8 cellular contexts compared by ENCODE assay signal in genomic region chr3:170869645-170870593, GRCh38. TPM values are rescaled to one million over a fixed set of nuclear protein-coding genes. Genes with fewer than 3 reads are reported as not detected.
A peak's percentile ranks its signal among the peaks of the same experiment; 100 is the strongest.
DNase-seq lines count a peak whose midpoint lies in the region; ATAC-seq and TF ChIP-seq lines count a peak whose summit lies in the region.

TSS of gene RPL22L1 (minus strand) at chr3:170870195. CDS start at chr3:170870167, 28 bp downstream.

- peak within 1 kb of the TSS; percentile 87 for H3K4me3 Mint-ChIP-seq in activated CD8-positive, alpha-beta T cell treated with anti-CD3 and anti-CD28 coated beads for 36 hours

- H3K27me3 Mint-ChIP-seq in activated CD8-positive, alpha-beta T cell treated with anti-CD3 and anti-CD28 coated beads for 36 hours, result no peaks in the 10 kb centered on the region

- H3K27ac Mint-ChIP-seq in activated CD8-positive, alpha-beta T cell treated with anti-CD3 and anti-CD28 coated beads for 36 hours, result peak within 1 kb of the TSS; percentile 95

- H3K36me3 ChIP-seq in BE2C, result peaks cover 41% of the 10 kb centered on the region

- ATAC-seq in GM19463 (IDR thresholded peaks at IDR 0.05; ENCODE audit: unreplicated experiment), result peak; percentile 98
- ATAC-seq in activated CD8-positive, alpha-beta T cell treated with anti-CD3 and anti-CD28 coated beads for 36 hours, result peak; percentile 94

- no peaks in the 10 kb centered on the region for H3K9me3 ChIP-seq in BE2C

- H3K27me3 ChIP-seq in BE2C, result no peaks in the 10 kb centered on the region

- TF ChIP-seq CTCF in BE2C (IDR thresholded peaks at IDR 0.05; ENCODE audit: low read depth, low read length), result peak; percentile 7
- no peak for TF ChIP-seq CTCF in activated CD8-positive, alpha-beta T cell treated with anti-CD3 and anti-CD28 coated beads for 36 hours (IDR thresholded peaks at IDR 0.05)

- peak within 1 kb of the TSS; percentile 94 for H3K4me3 ChIP-seq in BE2C (ENCODE audit: low read depth, low read length)

- peaks cover 41% of the 10 kb centered on the region for H3K36me3 Mint-ChIP-seq in activated CD8-positive, alpha-beta T cell treated with anti-CD3 and anti-CD28 coated beads for 36 hours (ENCODE audit: low read depth)

- CTCF ChIA-PET in activated CD8-positive, alpha-beta T cell treated with anti-CD3 and anti-CD28 coated beads for 36 hours (lab: Charles Lee), result interaction anchor here (0.8 kb wide), 2 partner anchors 39 to 58 kb away, joined by 3 to 5 read pairs; partner anchors contain the start of gene EIF5A2

- POLR2A ChIA-PET in activated CD8-positive, alpha-beta T cell treated with anti-CD3 and anti-CD28 coated beads for 36 hours (lab: Charles Lee), result interaction anchor here (0.6 to 2.6 kb wide), 14 partner anchors 11 to 904 kb away, joined by 3 to 26 read pairs (median 4); partner anchors contain the start of genes EIF5A2, SEC62 and SKIL

- intact Hi-C loops in activated CD8-positive, alpha-beta T cell treated with anti-CD3 and anti-CD28 coated beads for 36 hours (cut with micrococcal nuclease), result loop anchor here (5.0 kb wide), 1 partner anchor 37 kb away; the partner anchor contains the start of gene EIF5A2

- no peaks in the 10 kb centered on the region for H3K4me1 ChIP-seq in BE2C

- peaks cover 19% of the 10 kb centered on the region for H3K4me1 Mint-ChIP-seq in activated CD8-positive, alpha-beta T cell treated with anti-CD3 and anti-CD28 coated beads for 36 hours (ENCODE audit: low read depth)

- in situ Hi-C loops in endometrial microvascular endothelial cells (cut with HindIII; ENCODE audit: inconsistent ontology term, low pct_unique_long_range_greater_than_20kb, low sequenced_read_pairs), result no loop called here

- peaks cover 4% of the 10 kb centered on the region for H3K9me3 Mint-ChIP-seq in activated CD8-positive, alpha-beta T cell treated with anti-CD3 and anti-CD28 coated beads for 36 hours

- DNase-seq in BE2C, result peak; percentile 96
- peak; percentile 93 for DNase-seq in HS-27A (ENCODE audit: low read depth)
- peak; percentile 96 for DNase-seq in activated CD8-positive, alpha-beta T cell treated with anti-CD3 and anti-CD28 coated beads for 36 hours
- peak; percentile 92 for DNase-seq in middle frontal gyrus (ENCODE audit: extremely low spot score, low spot score)
- peak; percentile 81 to 87 for DNase-seq in stimulated activated CD8-positive, alpha-beta memory T cell treated with anti-CD3 and anti-CD28 coated beads, Interleukin-4, amount 100 ng/mL, for 1 hour (ENCODE audit: low read depth in 2 of 2, low spot score in 1 of 2)
- no peak for DNase-seq in SIG-M5 treated with dmso at 0.1 percent for 504 hours (lab: John Stamatoyannopoulos, UW; ENCODE audit: unreplicated experiment)

RNA-seq across cellular contexts. Expression of gene RPL22L1, which starts in this region (rescaled TPM):
- 35.3 TPM for polyA plus RNA-seq in BE2C (2012; ENCODE audit: insufficient read depth, insufficient read length, low read depth)
- total RNA-seq in activated CD8-positive, alpha-beta T cell treated with anti-CD3 and anti-CD28 coated beads for 36 hours, result 100 to 1,000 TPM; 421 to 453 TPM
- total RNA-seq in endometrial microvascular endothelial cells (ENCODE audit: inconsistent ontology term), result 320 TPM
